19 cellular contexts compared by ENCODE assay signal in the genomic region with DNA sequence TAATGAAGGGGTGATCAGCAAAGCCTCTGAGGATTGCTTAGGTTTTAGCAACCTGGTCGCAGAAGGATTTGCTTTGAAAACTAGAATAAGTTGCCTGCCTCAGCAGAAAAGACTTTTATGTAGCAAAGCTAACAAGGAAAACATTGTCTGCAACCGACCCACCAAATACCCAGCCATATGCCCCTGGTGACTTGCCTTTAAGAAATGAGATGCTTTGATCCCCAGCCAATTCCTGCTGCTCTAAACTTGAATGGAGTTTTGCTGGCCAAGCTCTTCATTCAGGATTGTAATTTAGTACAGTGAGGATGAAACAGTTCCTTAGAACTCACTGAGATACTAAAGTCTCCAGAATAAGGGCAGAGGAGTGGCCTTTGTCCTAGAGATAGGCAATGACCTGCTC.
DNase-seq lines count a peak whose midpoint lies in the region; FAIRE-seq and TF ChIP-seq lines count a peak whose summit lies in the region.
"Had no signal": no experiment of that assay in that cellular context is flagged by ENCODE, and none has a peak within 500 bp of the region (broad histone marks: within the 10 kb centered on the region; RNA-seq: fewer than 3 reads in every experiment).

No MANE protein-coding gene starts in this region.

- 90% methylated on average over 2 of the region's 2 CpGs; no CpG with 5 or more reads in 1 of the 2 experiments for WGBS in H1 (ENCODE audit: extremely low coverage in 1 of 2, insufficient coverage in 1 of 2, insufficient read length in 1 of 2, insufficient replicate concordance in 2 of 2, low coverage in 1 of 2, low lambda C conversion rate in 2 of 2, missing lambda C conversion rate in 1 of 2), 2 experiments

- H4K5ac ChIP-seq in H1 (ENCODE audit: insufficient read length, low read depth, low read length), result no peak overlapping the region

- no peak overlapping the region for H3K23ac ChIP-seq in H1 (ENCODE audit: insufficient read length)

- H3K56ac ChIP-seq in H1 (replicated peaks; ENCODE audit: insufficient read length, low read depth, low read length), result no peak overlapping the region

- no peak overlapping the region for H2BK120ac ChIP-seq in H1 (replicated peaks; ENCODE audit: low read depth, low read length)

- no peaks in the 10 kb centered on the region for H4K20me1 ChIP-seq in H1 (replicated peaks in 1 of 2; ENCODE audit: control insufficient read depth in 1 of 2, insufficient read depth in 2 of 2, low read length in 2 of 2)
- H4K20me1 ChIP-seq: BLaER1 treated with 17β-estradiol and CSF1 and Interleukin-3, amounts not matched to agents 10 nM and 100 nM had no signal

- 0 out of 4 replicates have a peak, but pooled peaks cover 0 to 4% of the 10 kb centered on the region in 2 experiments for H3K9me3 ChIP-seq in H1 (ENCODE audit: insufficient read depth in 2 of 2, low read depth in 1 of 2, low read length in 1 of 2)

- peaks cover 5 to 11% (median 8%) of the 10 kb centered on the region in 4 experiments; a peak in 6 of 7 replicates for H3K4me1 ChIP-seq in H1 (replicated peaks in 1 of 4; ENCODE audit: control insufficient read depth in 3 of 4, insufficient read depth in 4 of 4, low read length in 3 of 4)

- H3K27me3 ChIP-seq in H1 (replicated peaks in 1 of 4; ENCODE audit: control insufficient read depth in 3 of 4, extremely low read depth in 1 of 4, insufficient read depth in 3 of 4, low read length in 3 of 4), result no peaks in the 10 kb centered on the region

- H2BK20ac ChIP-seq in H1 (ENCODE audit: low read length), result peak overlapping the region; percentile 87; the same call in 1 of the 2 replicates

- no peak overlapping the region for H3K9ac ChIP-seq in H1 (replicated peaks in 1 of 4; ENCODE audit: extremely low read depth in 1 of 4, low read depth in 3 of 4, low read length in 3 of 4)
- H3K9ac ChIP-seq: BLaER1 treated with 17β-estradiol and CSF1 and Interleukin-3, amounts not matched to agents 10 nM and 100 nM had no signal

- H3K4ac ChIP-seq in H1 (replicated peaks; ENCODE audit: insufficient read length, low read depth, low read length), result no peak overlapping the region

- no peak overlapping the region for H3K14ac ChIP-seq in H1 (ENCODE audit: insufficient read length)

- no peak overlapping the region for H4K8ac ChIP-seq in H1 (ENCODE audit: extremely low read depth, insufficient read depth, low read length)

- no peak overlapping the region for H2AFZ ChIP-seq in H1 (ENCODE audit: low read length)

- no peak for TF ChIP-seq CTCF in H1 (IDR thresholded peaks at IDR 0.05; ENCODE audit: control extremely low read depth in 1 of 3, insufficient read depth in 1 of 3, low read depth in 1 of 3, low read length in 3 of 3)

- 0 out of 2 replicates have a peak, but pooled peaks cover 1% of the 10 kb centered on the region for H3K23me2 ChIP-seq in H1 (ENCODE audit: low read depth, low read length)

- CTCF ChIA-PET in H1 (lab: Charles Lee; ENCODE audit: partially characterized antibody), result interaction anchor here (0.8 to 1.6 kb wide), 3 partner anchors 46 to 898 kb away, joined by 3 to 8 read pairs (median 4); no protein-coding TSS in a partner anchor

- no peaks in the 10 kb centered on the region for H3K79me1 ChIP-seq in H1 (ENCODE audit: low read depth, low read length)

- TF ChIP-seq POLR2A in H1 (IDR thresholded peaks at IDR 0.05; ENCODE audit: control extremely low read depth in 1 of 2, low read depth in 2 of 2, low read length in 2 of 2), result no peak

- TF ChIP-seq RAD21 in H1 (IDR thresholded peaks at IDR 0.05 in 1 of 2, conservative IDR thresholded peaks at IDR 0.05 in 1 of 2; ENCODE audit: low read depth in 2 of 2, low read length in 2 of 2), result no peak

- H2BK5ac ChIP-seq in H1 (ENCODE audit: low read depth, low read length), result peak overlapping the region; percentile 86; the same call in 1 of the 2 replicates

- H4K91ac ChIP-seq in H1 (replicated peaks; ENCODE audit: insufficient read length, low read length), result peak overlapping the region; percentile 79

- no peak overlapping the region for H3K27ac ChIP-seq in H1 (ENCODE audit: low read depth, low read length)
- H3K27ac ChIP-seq: 22Rv1; BLaER1 treated with 17β-estradiol and CSF1 and Interleukin-3, amounts not matched to agents 10 nM and 100 nM had no signal

- no peak for TF ChIP-seq EP300 in H1 (IDR thresholded peaks at IDR 0.05; ENCODE audit: borderline replicate concordance in 1 of 2, low read depth in 2 of 2, low read length in 2 of 2)

- H2BK15ac ChIP-seq in H1 (ENCODE audit: low read length), result no peak overlapping the region

- H3K18ac ChIP-seq in H1 (ENCODE audit: extremely low read depth, low read length), result no peak overlapping the region

- no peak overlapping the region; a peak in 1 of 8 replicates for H3K4me3 ChIP-seq in H1 (ENCODE audit: extremely low read depth in 1 of 4, insufficient read depth in 2 of 4, low read depth in 3 of 4, low read length in 4 of 4)
- H3K4me3 ChIP-seq: BLaER1 treated with 17β-estradiol and CSF1 and Interleukin-3, amounts not matched to agents 10 nM and 100 nM had no signal

- H2AK5ac ChIP-seq in H1 (ENCODE audit: low read depth, low read length), result peak overlapping the region; percentile 57; the same call in 1 of the 2 replicates

- H3K4me2 ChIP-seq in H1 (ENCODE audit: insufficient read depth in 1 of 2, low read depth in 2 of 2, low read length in 2 of 2), result no peak overlapping the region; a peak in 1 of 4 replicates
- H3K4me2 ChIP-seq: BLaER1 treated with 17β-estradiol and CSF1 and Interleukin-3, amounts not matched to agents 10 nM and 100 nM had no signal

- peak; percentile 18 to 21 for DNase-seq in NCI-H524 (lab: John Stamatoyannopoulos, UW)
- no peak for DNase-seq in NCI-H524 treated with DMSO at 0.1 percent for 48 hours (lab: John Stamatoyannopoulos, UW)
- DNase-seq in NCI-H69 (lab: John Stamatoyannopoulos, UW), result peak; percentile 69
- DNase-seq in H1 (ENCODE audit: low read depth in 1 of 2, low spot score in 2 of 2), result no peak
- no peak for DNase-seq in NCI-H146 treated with DMSO at 0.1 percent for 48 hours (lab: John Stamatoyannopoulos, UW; ENCODE audit: unreplicated experiment)
- no peak for DNase-seq in COLO668 (lab: John Stamatoyannopoulos, UW; ENCODE audit: unreplicated experiment)
- DNase-seq in NCI-H82 (lab: John Stamatoyannopoulos, UW), result no peak
- no peak for DNase-seq in frontal cortex (ENCODE audit: low spot score in 2 of 2)
- DNase-seq: CD4-positive, alpha-beta memory T cell; DMS79; H7; Kasumi-1; NCI-H187; NCI-H2107; NCI-H446 treated with DMSO at 0.1 percent for 48 hours; NCI-H748 treated with DMSO at 0.1 percent for 48 hours; NK-92 treated with Interleukin-12 subunit alpha and Interleukin-12 subunit beta, amount 100 ng/mL, for 24 hours had no signal

- no peak overlapping the region for H2BK12ac ChIP-seq in H1 (ENCODE audit: low read depth, low read length)

- no peak for FAIRE-seq in H1 (lab: Jason Lieb, UNC)
- FAIRE-seq in frontal cortex (lab: Jason Lieb, UNC), result no peak

- H3K36me3 ChIP-seq in H1 (ENCODE audit: control insufficient read depth in 2 of 4, insufficient read depth in 4 of 4, low read length in 3 of 4), result no peaks in the 10 kb centered on the region
- H3K36me3 ChIP-seq: BLaER1 treated with 17β-estradiol and CSF1 and Interleukin-3, amounts not matched to agents 10 nM and 100 nM had no signal

- no peaks in the 10 kb centered on the region for H3K79me2 ChIP-seq in H1 (ENCODE audit: control insufficient read depth in 1 of 2, insufficient read depth in 2 of 2, low read length in 2 of 2)

- POLR2A ChIA-PET in H1 (lab: Charles Lee; ENCODE audit: partially characterized antibody), result interaction anchor here (0.5 kb wide), 1 partner anchor 221 kb away, joined by 3 read pairs; no protein-coding TSS in a partner anchor

TF ChIP-seq in H1, 55 proteins besides CTCF, POLR2A, EP300 and RAD21 (continues in another document):
- TF ChIP-seq ZNF274 (IDR thresholded peaks at IDR 0.05; ENCODE audit: borderline replicate concordance, extremely low read depth, low read length), result no peak

Comparison
In these comparisons a context has a peak if more than half of its experiments do, and no peak if none do; other contexts are left out.
1. DNase-seq: peak in NCI-H524 (2 of 2) and NCI-H69 (single experiment); none in NCI-H524 treated with DMSO at 0.1 percent for 48 hours (single experiment), H1 (0 of 2), NCI-H146 treated with DMSO at 0.1 percent for 48 hours (single experiment), COLO668 (single experiment), NCI-H82 (single experiment) and frontal cortex (0 of 2).